Comparison of ENCODE assay signal across 1 cellular context in genomic region chr19:35754365-35755139, GRCh38.
TF ChIP-seq lines count a peak whose summit lies in the region.

No MANE protein-coding gene starts in this region.

TF ChIP-seq in IMR-90, 13 proteins besides CTCF, POLR2A, EP300 and RAD21 (continued from another document):
- no peak for TF ChIP-seq ELK1 (IDR thresholded peaks at IDR 0.05; ENCODE audit: borderline replicate concordance, low read depth, low read length)
- no peak for TF ChIP-seq USF2 (IDR thresholded peaks at IDR 0.05; ENCODE audit: low read depth, low read length)
- no peak for TF ChIP-seq BHLHE40 (IDR thresholded peaks at IDR 0.05; ENCODE audit: low read depth, low read length)
- TF ChIP-seq CEBPB (IDR thresholded peaks at IDR 0.05; ENCODE audit: low read depth, low read length), result no peak
- no peak for TF ChIP-seq NFE2L2 (IDR thresholded peaks at IDR 0.05; ENCODE audit: low read depth, low read length)
TF ChIP-seq in IMR-90: peak in this region for 0.
